8 cellular contexts compared by ENCODE assay signal in the genomic region with DNA sequence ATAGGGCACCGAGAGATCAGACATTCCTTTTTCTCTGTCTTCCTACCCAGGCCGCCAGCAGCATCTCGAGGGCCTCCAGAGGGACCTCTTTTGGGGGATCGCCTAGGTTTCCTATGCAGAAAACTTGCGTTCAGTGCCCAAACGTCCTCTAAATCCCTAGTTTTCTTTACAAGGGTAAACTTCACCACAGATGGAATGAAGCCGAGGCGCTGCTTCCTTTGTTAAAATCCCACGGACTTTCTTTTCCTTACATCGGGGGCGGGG. TPM values are rescaled to one million over a fixed set of nuclear protein-coding genes. Genes with fewer than 3 reads are reported as not detected.
A peak's percentile ranks its signal among the peaks of the same experiment; 100 is the strongest.
DNase-seq lines count a peak whose midpoint lies in the region; ATAC-seq and TF ChIP-seq lines count a peak whose summit lies in the region.

No MANE protein-coding gene starts in this region.

- H3K27me3 ChIP-seq in IMR-90 (ENCODE audit: control insufficient read depth, insufficient read depth, low read length): no peaks in the 10 kb centered on the region
- H3K27me3 ChIP-seq in mucosa of stomach (ENCODE audit: control insufficient read depth, insufficient read depth, low read length): no peaks in the 10 kb centered on the region

- TF ChIP-seq RAD21 in IMR-90 (IDR thresholded peaks at IDR 0.05; ENCODE audit: low read length): no peak

- H4K20me1 ChIP-seq in IMR-90 (ENCODE audit: insufficient read depth, low read length): peaks cover 51% of the 10 kb centered on the region

- H3K4ac ChIP-seq in IMR-90 (ENCODE audit: low read depth, low read length): peak overlapping the region; percentile 85

- ATAC-seq in IMR-90 (ENCODE audit: low read depth) (no peak), HG02884 (IDR thresholded peaks at IDR 0.05; ENCODE audit: unreplicated experiment) (no peak), GM18867 (IDR thresholded peaks at IDR 0.05; ENCODE audit: unreplicated experiment) (no peak)

- peaks cover 3 to 38% of the 10 kb centered on the region in 2 experiments; a peak in 2 of 4 replicates for H3K79me1 ChIP-seq in IMR-90 (ENCODE audit: low read depth in 1 of 2, low read length in 2 of 2)

- CTCF ChIA-PET in AG04449 (lab: Yijun Ruan, JAX): interaction anchor here (1.1 to 1.6 kb wide), 5 partner anchors 20 to 238 kb away, joined by 3 to 6 read pairs (median 3); no protein-coding TSS in a partner anchor
- CTCF ChIA-PET in IMR-90 (lab: Yijun Ruan, JAX): interaction anchor here (1.1 kb wide), 1 partner anchor 70 kb away, joined by 3 read pairs; no protein-coding TSS in a partner anchor

- TF ChIP-seq CTCF in AG04449 (IDR thresholded peaks at IDR 0.05; ENCODE audit: insufficient read depth, low read length, missing control alignments) (no peak), IMR-90 (conservative IDR thresholded peaks at IDR 0.05; ENCODE audit: low read depth, low read length) (no peak)

- peak overlapping the region; percentile 91; the same call in 1 of the 2 replicates for H2AK5ac ChIP-seq in IMR-90 (ENCODE audit: low read depth, low read length)

- DNase-seq in AG04449 (ENCODE audit: low read depth, low spot score): no peak
- DNase-seq in IMR-90: no peak
- DNase-seq in caudate nucleus (lab: John Stamatoyannopoulos, UW): peak in 3 of 61 donors; percentile 25 to 50 (median 27)
- DNase-seq in SKM-1 treated with dmso at 0.1 percent for 144 hours (lab: John Stamatoyannopoulos, UW; ENCODE audit: unreplicated experiment): no peak
- no peak for DNase-seq in amniotic stem cell (lab: John Stamatoyannopoulos, UW)

- peak overlapping the region; percentile 97 for H3K56ac ChIP-seq in IMR-90 (ENCODE audit: extremely low read depth, insufficient read depth, low read length)

- peak overlapping the region; percentile 47 for H3K4me2 ChIP-seq in IMR-90 (ENCODE audit: low read depth, low read length)

- H2AFZ ChIP-seq in IMR-90 (replicated peaks; ENCODE audit: low read length, poor library complexity): peak overlapping the region; percentile 85

- H3K27ac ChIP-seq in IMR-90 (ENCODE audit: insufficient read depth, low read length): peak overlapping the region; percentile 76
- peak overlapping the region; percentile 90 for H3K27ac ChIP-seq in caudate nucleus (ENCODE audit: low read depth, low read length)

- 0 out of 4 replicates have a peak overlapping the region, but pooled peaks have one; percentile 9 to 68 for H4K8ac ChIP-seq in IMR-90 (ENCODE audit: low read depth in 2 of 2, low read length in 2 of 2)

- H2AK9ac ChIP-seq in IMR-90 (replicated peaks; ENCODE audit: low read depth, low read length, poor library complexity): peak overlapping the region; percentile 76

- no peak overlapping the region for H3K18ac ChIP-seq in IMR-90 (ENCODE audit: low read depth, low read length)

- peak overlapping the region; percentile 48 for H2BK120ac ChIP-seq in IMR-90 (ENCODE audit: low read depth, low read length)

- dilution Hi-C loops in IMR-90 (cut with HindIII; ENCODE audit: low sequenced_read_pairs, unreplicated experiment): no loop called here

- in situ Hi-C loops in IMR-90 (cut with MboI; ENCODE audit: low sequenced_read_pairs): no loop called here

- no peak overlapping the region for H4K5ac ChIP-seq in IMR-90 (ENCODE audit: low read depth, low read length)

- H3K23ac ChIP-seq in IMR-90 (ENCODE audit: low read depth, low read length): peak overlapping the region; percentile 98

- H3K14ac ChIP-seq in IMR-90 (replicated peaks; ENCODE audit: low read depth, low read length): peak overlapping the region; percentile 86

- H2BK15ac ChIP-seq in IMR-90 (ENCODE audit: low read depth, low read length): peak overlapping the region; percentile 52; the same call in 1 of the 3 replicates

- BruUV-seq in IMR-90 (replicated peaks; lab: Mats Ljungman, UMichigan): no TSS peak

- 0% methylated on average over 1 of the region's 11 CpGs; no CpG with 5 or more reads in 1 of the 2 experiments for WGBS in IMR-90 (ENCODE audit: extremely low coverage in 2 of 2, insufficient read length in 1 of 2), 2 experiments

- peaks cover 9% of the 10 kb centered on the region for H3K9me1 ChIP-seq in IMR-90 (ENCODE audit: insufficient read depth, low read length)

- no peaks in the 10 kb centered on the region for H3K9me3 ChIP-seq in IMR-90 (ENCODE audit: control insufficient read depth, insufficient read depth, low read length)
- no peaks in the 10 kb centered on the region for H3K9me3 ChIP-seq in mucosa of stomach (ENCODE audit: control insufficient read depth, low read length)

- intact Hi-C loops in IMR-90 (cut with micrococcal nuclease): loop anchor here (1.0 to 2.0 kb wide), 4 partner anchors 58 to 240 kb away; no protein-coding TSS in a partner anchor

- POLR2A ChIA-PET in AG04449 (lab: Yijun Ruan, JAX): no interaction called here
- POLR2A ChIA-PET in IMR-90 (lab: Charles Lee; ENCODE audit: unreplicated experiment): interaction anchor here (0.6 kb wide), 1 partner anchor 256 kb away, joined by 3 read pairs; no protein-coding TSS in a partner anchor

- H3K36me3 ChIP-seq in IMR-90 (ENCODE audit: control insufficient read depth, insufficient read depth, low read length) (no peaks in the 10 kb centered on the region), mucosa of stomach (ENCODE audit: control insufficient read depth, insufficient read depth, low read length) (no peaks in the 10 kb centered on the region)

- H3K4me1 ChIP-seq in IMR-90 (ENCODE audit: control insufficient read depth, insufficient read depth, low read length) (peaks cover 2% of the 10 kb centered on the region; the same call in 1 of the 2 replicates), mucosa of stomach (ENCODE audit: control insufficient read depth, insufficient read depth, low read length) (peaks cover 20% of the 10 kb centered on the region)

- peak overlapping the region; percentile 65 for H4K91ac ChIP-seq in IMR-90 (ENCODE audit: insufficient read depth, low read depth, low read length)

- H3K9ac ChIP-seq in IMR-90 (ENCODE audit: low read depth, low read length): peak overlapping the region; percentile 86
- H3K9ac ChIP-seq in mucosa of stomach (ENCODE audit: low read length): peak overlapping the region; percentile 69

- H2BK20ac ChIP-seq in IMR-90 (ENCODE audit: low read depth, low read length): no peak overlapping the region

- H3K4me3 ChIP-seq in AG04449 (ENCODE audit: low read depth, low read length): peak overlapping the region; percentile 74
- H3K4me3 ChIP-seq in IMR-90 (ENCODE audit: insufficient read depth, low read depth, low read length): peak overlapping the region; percentile 74
- peak overlapping the region; percentile 66 for H3K4me3 ChIP-seq in mucosa of stomach (ENCODE audit: low read length)

- no peak for TF ChIP-seq POLR2A in IMR-90 (IDR thresholded peaks at IDR 0.05; ENCODE audit: low read depth, low read length)

- H2BK5ac ChIP-seq in IMR-90 (ENCODE audit: low read depth, low read length, poor library complexity, severe bottlenecking): peak overlapping the region; percentile 90

TF ChIP-seq in IMR-90, 13 proteins besides CTCF, POLR2A, EP300 and RAD21:
- no peak for TF ChIP-seq CEBPB (IDR thresholded peaks at IDR 0.05; ENCODE audit: low read depth, low read length)
- TF ChIP-seq, protein P1, sequence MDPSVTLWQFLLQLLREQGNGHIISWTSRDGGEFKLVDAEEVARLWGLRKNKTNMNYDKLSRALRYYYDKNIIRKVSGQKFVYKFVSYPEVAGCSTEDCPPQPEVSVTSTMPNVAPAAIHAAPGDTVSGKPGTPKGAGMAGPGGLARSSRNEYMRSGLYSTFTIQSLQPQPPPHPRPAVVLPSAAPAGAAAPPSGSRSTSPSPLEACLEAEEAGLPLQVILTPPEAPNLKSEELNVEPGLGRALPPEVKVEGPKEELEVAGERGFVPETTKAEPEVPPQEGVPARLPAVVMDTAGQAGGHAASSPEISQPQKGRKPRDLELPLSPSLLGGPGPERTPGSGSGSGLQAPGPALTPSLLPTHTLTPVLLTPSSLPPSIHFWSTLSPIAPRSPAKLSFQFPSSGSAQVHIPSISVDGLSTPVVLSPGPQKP (IDR thresholded peaks at IDR 0.05; ENCODE audit: borderline replicate concordance, low read depth, low read length): no peak
- TF ChIP-seq CHD1 (IDR thresholded peaks at IDR 0.05; ENCODE audit: low read depth, low read length): no peak
- no peak for TF ChIP-seq BHLHE40 (IDR thresholded peaks at IDR 0.05; ENCODE audit: low read depth, low read length)
- no peak for TF ChIP-seq RCOR1 (IDR thresholded peaks at IDR 0.05; ENCODE audit: insufficient replicate concordance, low read length)

RNA-seq across cellular contexts. Expression of gene RHEB, which starts 1.0 kb away (rescaled TPM):
- 19.7 and 45.5 TPM in 2 replicates for total RNA-seq in IMR-90 (2012; rRNA removed)
- 56.8 and 67.2 TPM in 2 replicates for polyA plus RNA-seq in IMR-90 (2012; rRNA removed)
- polyA plus RNA-seq in IMR-90 (2012; cell fraction: cytosol; rRNA removed): 67.9 and 82.1 TPM in 2 replicates
- polyA plus RNA-seq in IMR-90 (2012; cell fraction: nucleus; rRNA removed; ENCODE audit: low replicate concordance): 15.7 and 32.1 TPM in 2 replicates
